1 cellular context compared by ENCODE assay signal in the genomic region with DNA sequence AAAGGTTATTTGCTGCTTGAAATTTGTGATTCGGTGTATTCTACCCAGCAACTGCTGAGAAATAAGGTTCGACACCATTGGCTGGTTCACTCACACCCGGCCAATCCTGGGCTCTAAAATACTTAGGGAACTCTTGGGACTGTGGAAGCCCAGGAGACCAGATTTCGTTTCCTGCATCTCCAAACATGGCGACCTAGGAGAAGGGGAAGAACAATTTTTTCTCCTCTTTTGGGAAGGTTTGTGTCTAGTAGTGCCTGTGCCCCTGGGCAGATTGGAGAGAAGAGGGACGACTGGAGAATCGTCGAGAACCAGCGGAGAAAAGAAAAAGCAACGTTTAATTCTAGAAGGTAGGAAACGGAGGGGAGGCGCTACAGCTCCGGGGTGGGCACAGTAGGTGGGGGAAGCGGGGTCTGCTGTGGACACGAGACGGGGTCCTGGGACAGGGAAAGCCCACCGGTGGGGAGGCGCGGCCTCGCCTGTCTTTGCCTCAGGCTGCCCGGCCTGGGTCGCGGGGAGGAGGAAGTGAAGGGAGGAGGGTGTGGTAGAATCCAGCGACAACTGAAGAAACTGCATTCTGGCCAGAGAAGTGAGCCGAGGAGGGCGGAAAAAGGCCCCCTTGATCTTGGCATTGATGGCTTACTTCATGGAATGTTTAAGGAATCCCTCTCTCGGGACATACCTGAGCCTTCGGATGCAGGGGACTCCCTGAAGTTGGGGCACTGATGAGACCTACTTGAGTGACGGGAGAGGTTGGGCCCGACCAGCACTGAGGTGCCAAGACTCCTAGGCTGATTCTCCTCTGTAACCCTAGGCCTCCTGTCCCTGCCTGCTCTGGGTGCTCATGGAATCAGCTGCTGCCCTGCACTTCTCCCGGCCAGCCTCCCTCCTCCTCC.
TF ChIP-seq lines count a peak whose summit lies in the region.

A gene (plus strand): TSS at position 160 of the 893 bp plus-strand sequence. CDS start 682 bp downstream, at position 842.

TF ChIP-seq in HepG2, 621 proteins besides CTCF, POLR2A, EP300 and RAD21 (continued from another document and continues in another):
- TF ChIP-seq, protein P1, sequence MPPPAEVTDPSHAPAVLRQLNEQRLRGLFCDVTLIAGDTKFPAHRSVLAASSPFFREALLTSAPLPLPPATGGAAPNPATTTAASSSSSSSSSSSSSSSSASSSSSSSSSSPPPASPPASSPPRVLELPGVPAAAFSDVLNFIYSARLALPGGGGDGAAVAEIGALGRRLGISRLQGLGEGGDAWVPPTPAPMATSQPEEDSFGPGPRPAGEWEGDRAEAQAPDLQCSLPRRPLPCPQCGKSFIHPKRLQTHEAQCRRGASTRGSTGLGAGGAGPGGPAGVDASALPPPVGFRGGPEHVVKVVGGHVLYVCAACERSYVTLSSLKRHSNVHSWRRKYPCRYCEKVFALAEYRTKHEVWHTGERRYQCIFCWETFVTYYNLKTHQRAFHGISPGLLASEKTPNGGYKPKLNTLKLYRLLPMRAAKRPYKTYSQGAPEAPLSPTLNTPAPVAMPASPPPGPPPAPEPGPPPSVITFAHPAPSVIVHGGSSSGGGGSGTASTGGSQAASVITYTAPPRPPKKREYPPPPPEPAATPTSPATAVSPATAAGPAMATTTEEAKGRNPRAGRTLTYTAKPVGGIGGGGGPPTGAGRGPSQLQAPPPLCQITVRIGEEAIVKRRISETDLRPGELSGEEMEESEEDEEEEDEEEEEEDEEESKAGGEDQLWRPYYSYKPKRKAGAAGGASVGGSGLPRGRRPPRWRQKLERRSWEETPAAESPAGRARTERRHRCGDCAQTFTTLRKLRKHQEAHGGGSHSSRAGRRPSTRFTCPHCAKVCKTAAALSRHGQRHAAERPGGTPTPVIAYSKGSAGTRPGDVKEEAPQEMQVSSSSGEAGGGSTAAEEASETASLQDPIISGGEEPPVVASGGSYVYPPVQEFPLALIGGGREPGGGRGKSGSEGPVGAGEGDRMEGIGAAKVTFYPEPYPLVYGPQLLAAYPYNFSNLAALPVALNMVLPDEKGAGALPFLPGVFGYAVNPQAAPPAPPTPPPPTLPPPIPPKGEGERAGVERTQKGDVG (CRISPR knock-in tag; IDR thresholded peaks at IDR 0.05; ENCODE audit: borderline replicate concordance): no peak
- no peak for TF ChIP-seq CBFB (CRISPR knock-in tag; IDR thresholded peaks at IDR 0.05)
- no peak for TF ChIP-seq SMARCE1 (IDR thresholded peaks at IDR 0.05; ENCODE audit: borderline replicate concordance)
- TF ChIP-seq TP53 (CRISPR knock-in tag; conservative IDR thresholded peaks at IDR 0.05): no peak
- TF ChIP-seq ZNF251 (CRISPR knock-in tag; IDR thresholded peaks at IDR 0.05): no peak
- TF ChIP-seq, protein P2, sequence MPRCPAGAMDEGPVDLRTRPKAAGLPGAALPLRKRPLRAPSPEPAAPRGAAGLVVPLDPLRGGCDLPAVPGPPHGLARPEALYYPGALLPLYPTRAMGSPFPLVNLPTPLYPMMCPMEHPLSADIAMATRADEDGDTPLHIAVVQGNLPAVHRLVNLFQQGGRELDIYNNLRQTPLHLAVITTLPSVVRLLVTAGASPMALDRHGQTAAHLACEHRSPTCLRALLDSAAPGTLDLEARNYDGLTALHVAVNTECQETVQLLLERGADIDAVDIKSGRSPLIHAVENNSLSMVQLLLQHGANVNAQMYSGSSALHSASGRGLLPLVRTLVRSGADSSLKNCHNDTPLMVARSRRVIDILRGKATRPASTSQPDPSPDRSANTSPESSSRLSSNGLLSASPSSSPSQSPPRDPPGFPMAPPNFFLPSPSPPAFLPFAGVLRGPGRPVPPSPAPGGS (CRISPR knock-in tag; IDR thresholded peaks at IDR 0.05): no peak
- no peak for TF ChIP-seq ZNF766 (CRISPR knock-in tag; IDR thresholded peaks at IDR 0.05; ENCODE audit: borderline replicate concordance)
- TF ChIP-seq, protein P3, sequence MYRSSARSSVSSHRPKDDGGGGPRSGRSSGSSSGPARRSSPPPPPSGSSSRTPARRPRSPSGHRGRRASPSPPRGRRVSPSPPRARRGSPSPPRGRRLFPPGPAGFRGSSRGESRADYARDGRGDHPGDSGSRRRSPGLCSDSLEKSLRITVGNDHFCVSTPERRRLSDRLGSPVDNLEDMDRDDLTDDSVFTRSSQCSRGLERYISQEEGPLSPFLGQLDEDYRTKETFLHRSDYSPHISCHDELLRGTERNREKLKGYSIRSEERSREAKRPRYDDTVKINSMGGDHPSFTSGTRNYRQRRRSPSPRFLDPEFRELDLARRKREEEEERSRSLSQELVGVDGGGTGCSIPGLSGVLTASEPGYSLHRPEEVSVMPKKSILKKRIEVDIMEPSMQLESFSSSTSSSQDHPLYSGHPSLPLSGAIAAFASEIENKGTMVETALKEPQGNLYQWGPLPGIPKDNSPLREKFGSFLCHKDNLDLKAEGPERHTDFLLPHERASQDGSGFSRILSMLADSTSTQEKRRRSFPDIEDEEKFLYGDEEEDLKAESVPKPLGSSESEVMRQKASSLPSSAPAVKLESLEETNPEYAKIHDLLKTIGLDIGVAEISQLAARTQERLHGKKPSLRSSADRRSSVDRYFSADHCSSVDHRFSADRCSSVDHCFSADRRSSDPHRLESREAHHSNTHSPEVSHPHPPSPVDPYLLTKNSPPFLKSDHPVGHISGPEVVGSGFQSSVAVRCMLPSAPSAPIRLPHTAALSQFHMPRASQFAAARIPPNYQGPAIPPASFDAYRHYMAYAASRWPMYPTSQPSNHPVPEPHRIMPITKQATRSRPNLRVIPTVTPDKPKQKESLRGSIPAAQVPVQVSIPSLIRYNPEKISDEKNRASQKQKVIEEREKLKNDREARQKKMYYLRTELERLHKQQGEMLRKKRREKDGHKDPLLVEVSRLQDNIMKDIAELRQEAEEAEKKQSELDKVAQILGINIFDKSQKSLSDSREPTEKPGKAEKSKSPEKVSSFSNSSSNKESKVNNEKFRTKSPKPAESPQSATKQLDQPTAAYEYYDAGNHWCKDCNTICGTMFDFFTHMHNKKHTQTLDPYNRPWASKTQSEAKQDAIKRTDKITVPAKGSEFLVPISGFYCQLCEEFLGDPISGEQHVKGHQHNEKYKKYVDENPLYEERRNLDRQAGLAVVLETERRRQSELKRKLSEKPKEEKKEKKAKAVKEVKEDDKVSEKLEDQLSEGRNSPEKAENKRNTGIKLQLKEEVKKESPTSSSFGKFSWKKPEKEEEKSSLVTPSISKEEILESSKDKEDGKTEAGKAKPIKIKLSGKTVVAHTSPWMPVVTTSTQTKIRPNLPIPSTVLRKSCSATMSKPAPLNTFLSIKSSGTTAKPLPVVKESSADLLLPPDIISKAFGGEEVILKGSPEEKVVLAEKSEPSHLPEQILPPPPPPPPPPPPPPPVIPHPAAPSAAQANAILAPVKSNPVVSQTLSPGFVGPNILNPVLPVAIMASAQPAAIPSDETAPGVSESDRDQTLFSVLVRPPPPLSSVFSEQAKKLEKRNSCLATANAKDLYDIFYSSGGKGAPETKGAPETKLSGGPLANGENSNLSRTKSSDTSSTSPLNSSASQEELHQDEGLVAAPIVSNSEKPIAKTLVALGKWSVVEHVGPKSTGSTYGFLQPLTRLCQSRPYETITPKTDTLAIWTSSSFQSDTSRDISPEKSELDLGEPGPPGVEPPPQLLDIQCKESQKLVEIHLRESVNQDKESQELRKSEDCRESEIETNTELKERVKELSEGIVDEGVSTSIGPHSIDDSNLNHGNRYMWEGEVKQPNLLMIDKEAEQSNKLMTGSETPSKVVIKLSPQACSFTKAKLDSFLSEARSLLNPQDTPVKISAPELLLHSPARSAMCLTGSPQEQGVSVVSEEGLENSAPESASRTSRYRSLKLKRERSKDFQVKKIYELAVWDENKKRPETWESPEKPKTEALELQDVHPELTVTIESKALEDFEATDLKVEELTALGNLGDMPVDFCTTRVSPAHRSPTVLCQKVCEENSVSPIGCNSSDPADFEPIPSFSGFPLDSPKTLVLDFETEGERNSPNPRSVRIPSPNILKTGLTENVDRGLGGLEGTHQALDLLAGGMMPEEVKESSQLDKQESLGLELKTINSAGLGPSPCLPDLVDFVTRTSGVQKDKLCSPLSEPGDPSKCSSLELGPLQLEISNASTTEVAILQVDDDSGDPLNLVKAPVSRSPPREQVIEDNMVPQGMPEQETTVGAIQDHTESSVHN (CRISPR knock-in tag; IDR thresholded peaks at IDR 0.05): no peak
- TF ChIP-seq ZNF768 (CRISPR knock-in tag; IDR thresholded peaks at IDR 0.05): peak; percentile 30; the same call in 1 of the 2 replicates
- no peak for TF ChIP-seq HNF4A (CRISPR knock-in tag; IDR thresholded peaks at IDR 0.05)
- TF ChIP-seq SIN3A (IDR thresholded peaks at IDR 0.05; ENCODE audit: borderline replicate concordance, low read depth, low read length): 0 out of 2 replicates have a peak, but pooled peaks have one; percentile 53
- no peak for TF ChIP-seq KAT2B (IDR thresholded peaks at IDR 0.05; ENCODE audit: borderline replicate concordance, low read depth, low read length)
- TF ChIP-seq ZSCAN12 (CRISPR knock-in tag; IDR thresholded peaks at IDR 0.05): no peak
- TF ChIP-seq, protein P4, sequence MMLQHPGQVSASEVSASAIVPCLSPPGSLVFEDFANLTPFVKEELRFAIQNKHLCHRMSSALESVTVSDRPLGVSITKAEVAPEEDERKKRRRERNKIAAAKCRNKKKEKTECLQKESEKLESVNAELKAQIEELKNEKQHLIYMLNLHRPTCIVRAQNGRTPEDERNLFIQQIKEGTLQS (CRISPR knock-in tag; IDR thresholded peaks at IDR 0.05): no peak
- TF ChIP-seq, protein P5, sequence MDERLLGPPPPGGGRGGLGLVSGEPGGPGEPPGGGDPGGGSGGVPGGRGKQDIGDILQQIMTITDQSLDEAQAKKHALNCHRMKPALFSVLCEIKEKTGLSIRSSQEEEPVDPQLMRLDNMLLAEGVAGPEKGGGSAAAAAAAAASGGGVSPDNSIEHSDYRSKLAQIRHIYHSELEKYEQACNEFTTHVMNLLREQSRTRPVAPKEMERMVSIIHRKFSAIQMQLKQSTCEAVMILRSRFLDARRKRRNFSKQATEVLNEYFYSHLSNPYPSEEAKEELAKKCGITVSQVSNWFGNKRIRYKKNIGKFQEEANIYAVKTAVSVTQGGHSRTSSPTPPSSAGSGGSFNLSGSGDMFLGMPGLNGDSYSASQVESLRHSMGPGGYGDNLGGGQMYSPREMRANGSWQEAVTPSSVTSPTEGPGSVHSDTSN (CRISPR knock-in tag; IDR thresholded peaks at IDR 0.05): no peak
- TF ChIP-seq, protein P6, sequence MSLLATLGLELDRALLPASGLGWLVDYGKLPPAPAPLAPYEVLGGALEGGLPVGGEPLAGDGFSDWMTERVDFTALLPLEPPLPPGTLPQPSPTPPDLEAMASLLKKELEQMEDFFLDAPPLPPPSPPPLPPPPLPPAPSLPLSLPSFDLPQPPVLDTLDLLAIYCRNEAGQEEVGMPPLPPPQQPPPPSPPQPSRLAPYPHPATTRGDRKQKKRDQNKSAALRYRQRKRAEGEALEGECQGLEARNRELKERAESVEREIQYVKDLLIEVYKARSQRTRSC (CRISPR knock-in tag; IDR thresholded peaks at IDR 0.05; ENCODE audit: low read depth): 0 out of 2 replicates have a peak, but pooled peaks have one; percentile 21
- TF ChIP-seq SOX6 (IDR thresholded peaks at IDR 0.05): no peak
- TF ChIP-seq SOX6 (CRISPR knock-in tag; IDR thresholded peaks at IDR 0.05): no peak
- peak; percentile 54; the same call in 1 of the 2 replicates for TF ChIP-seq MIER3 (CRISPR knock-in tag; IDR thresholded peaks at IDR 0.05; ENCODE audit: borderline replicate concordance)
- no peak for TF ChIP-seq HES4 (CRISPR knock-in tag; IDR thresholded peaks at IDR 0.05; ENCODE audit: borderline replicate concordance)
- peak; percentile 77; the same call in 1 of the 2 replicates for TF ChIP-seq YEATS4 (CRISPR knock-in tag; IDR thresholded peaks at IDR 0.05; ENCODE audit: borderline replicate concordance)
- 0 out of 2 replicates have a peak, but pooled peaks have one; percentile 37 for TF ChIP-seq KDM5A (IDR thresholded peaks at IDR 0.05; ENCODE audit: borderline replicate concordance, low read length)
- no peak for TF ChIP-seq ZNF446 (CRISPR knock-in tag; IDR thresholded peaks at IDR 0.05)
- TF ChIP-seq ELF4 (CRISPR knock-in tag; IDR thresholded peaks at IDR 0.05; ENCODE audit: borderline replicate concordance): no peak
- no peak for TF ChIP-seq PPARG (CRISPR knock-in tag; conservative IDR thresholded peaks at IDR 0.05)
- 0 out of 2 replicates have a peak, but pooled peaks have one; percentile 42 for TF ChIP-seq ZFP82 (CRISPR knock-in tag; IDR thresholded peaks at IDR 0.05; ENCODE audit: borderline replicate concordance)
- peak; percentile 84 for TF ChIP-seq NFYC (CRISPR knock-in tag; IDR thresholded peaks at IDR 0.05)
- TF ChIP-seq RXRA (CRISPR knock-in tag; IDR thresholded peaks at IDR 0.05): no peak; the same call in 1 of the 2 replicates
- TF ChIP-seq, protein P7, sequence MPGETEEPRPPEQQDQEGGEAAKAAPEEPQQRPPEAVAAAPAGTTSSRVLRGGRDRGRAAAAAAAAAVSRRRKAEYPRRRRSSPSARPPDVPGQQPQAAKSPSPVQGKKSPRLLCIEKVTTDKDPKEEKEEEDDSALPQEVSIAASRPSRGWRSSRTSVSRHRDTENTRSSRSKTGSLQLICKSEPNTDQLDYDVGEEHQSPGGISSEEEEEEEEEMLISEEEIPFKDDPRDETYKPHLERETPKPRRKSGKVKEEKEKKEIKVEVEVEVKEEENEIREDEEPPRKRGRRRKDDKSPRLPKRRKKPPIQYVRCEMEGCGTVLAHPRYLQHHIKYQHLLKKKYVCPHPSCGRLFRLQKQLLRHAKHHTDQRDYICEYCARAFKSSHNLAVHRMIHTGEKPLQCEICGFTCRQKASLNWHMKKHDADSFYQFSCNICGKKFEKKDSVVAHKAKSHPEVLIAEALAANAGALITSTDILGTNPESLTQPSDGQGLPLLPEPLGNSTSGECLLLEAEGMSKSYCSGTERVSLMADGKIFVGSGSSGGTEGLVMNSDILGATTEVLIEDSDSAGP (CRISPR knock-in tag; IDR thresholded peaks at IDR 0.05; ENCODE audit: borderline replicate concordance): no peak; the same call in 1 of the 2 replicates
- no peak for TF ChIP-seq RFX1 (IDR thresholded peaks at IDR 0.05)
- TF ChIP-seq, protein P8, sequence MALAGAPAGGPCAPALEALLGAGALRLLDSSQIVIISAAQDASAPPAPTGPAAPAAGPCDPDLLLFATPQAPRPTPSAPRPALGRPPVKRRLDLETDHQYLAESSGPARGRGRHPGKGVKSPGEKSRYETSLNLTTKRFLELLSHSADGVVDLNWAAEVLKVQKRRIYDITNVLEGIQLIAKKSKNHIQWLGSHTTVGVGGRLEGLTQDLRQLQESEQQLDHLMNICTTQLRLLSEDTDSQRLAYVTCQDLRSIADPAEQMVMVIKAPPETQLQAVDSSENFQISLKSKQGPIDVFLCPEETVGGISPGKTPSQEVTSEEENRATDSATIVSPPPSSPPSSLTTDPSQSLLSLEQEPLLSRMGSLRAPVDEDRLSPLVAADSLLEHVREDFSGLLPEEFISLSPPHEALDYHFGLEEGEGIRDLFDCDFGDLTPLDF (CRISPR knock-in tag; IDR thresholded peaks at IDR 0.05): no peak; the same call in 1 of the 2 replicates
- TF ChIP-seq HDAC2 (CRISPR knock-in tag; IDR thresholded peaks at IDR 0.05): no peak
- 0 out of 2 replicates have a peak, but pooled peaks have one; percentile 21 for TF ChIP-seq NRL (CRISPR knock-in tag; IDR thresholded peaks at IDR 0.05; ENCODE audit: borderline replicate concordance)
- TF ChIP-seq ZNF354B (CRISPR knock-in tag; IDR thresholded peaks at IDR 0.05): no peak
- TF ChIP-seq ELF3 (CRISPR knock-in tag; IDR thresholded peaks at IDR 0.05): peak; percentile 59
- peak; percentile 57; the same call in 1 of the 2 replicates for TF ChIP-seq ZNF777 (CRISPR knock-in tag; IDR thresholded peaks at IDR 0.05)
- TF ChIP-seq TRIM24 (CRISPR knock-in tag; IDR thresholded peaks at IDR 0.05): no peak
- no peak for TF ChIP-seq NFIC (IDR thresholded peaks at IDR 0.05; ENCODE audit: low read length)
- no peak for TF ChIP-seq CCAR2 (optimal IDR thresholded peaks at IDR 0.05; ENCODE audit: low read depth, low read length)
- TF ChIP-seq TARDBP (CRISPR knock-in tag; IDR thresholded peaks at IDR 0.05): peak; percentile 34; the same call in 1 of the 2 replicates
- TF ChIP-seq POLR2G (IDR thresholded peaks at IDR 0.05; ENCODE audit: low read depth, low read length): peak; percentile 85
- TF ChIP-seq ZNF253 (CRISPR knock-in tag; IDR thresholded peaks at IDR 0.05; ENCODE audit: borderline replicate concordance): no peak
